In the genomic region with DNA sequence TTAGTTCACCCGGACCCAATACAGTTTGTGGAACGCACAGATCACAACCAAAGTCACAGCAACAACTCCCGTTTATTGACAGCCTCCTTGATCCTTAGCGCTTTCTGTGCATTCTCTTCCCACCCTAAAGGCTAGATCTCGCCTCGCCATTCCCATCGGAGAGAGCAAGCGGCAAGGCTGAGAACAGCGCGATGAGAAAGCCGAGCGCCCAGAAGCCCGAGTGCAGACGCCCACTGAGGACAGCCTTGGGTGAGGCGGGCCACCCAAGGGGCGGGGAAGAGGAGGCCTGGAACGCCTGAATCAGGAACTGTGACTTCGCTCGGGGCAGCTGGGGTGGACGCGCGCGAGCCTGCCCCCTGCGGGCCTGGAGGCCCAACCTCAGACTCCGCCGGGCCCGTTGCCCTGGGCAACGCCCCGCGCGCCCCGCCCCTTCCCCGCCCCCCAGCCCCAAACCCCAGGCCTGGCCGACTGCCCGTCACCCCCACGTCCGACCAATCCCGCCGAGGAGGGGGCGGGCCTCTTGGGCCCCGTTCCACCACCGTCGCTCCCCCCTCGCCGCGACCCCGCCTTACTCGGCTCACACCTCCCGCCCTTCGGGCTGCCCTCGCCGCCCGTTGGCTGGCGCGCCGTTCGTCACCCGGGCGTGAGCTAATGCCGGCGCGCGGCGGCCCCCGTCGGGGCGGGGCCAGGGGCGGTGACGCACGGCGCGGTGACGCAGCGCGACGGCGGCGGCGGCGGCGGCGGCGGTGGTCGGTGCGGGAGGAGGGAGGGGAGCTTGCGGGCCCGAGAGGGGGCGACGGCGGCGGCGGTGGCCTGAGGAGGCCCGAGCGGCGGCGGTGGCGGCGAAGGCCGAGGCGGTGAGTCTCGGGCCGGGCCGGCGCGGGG, we compare ENCODE assay signal across 8 cellular contexts. TPM values are rescaled to one million over a fixed set of nuclear protein-coding genes. Genes with fewer than 3 reads are reported as not detected.
DNase-seq lines count a peak whose midpoint lies in the region; ATAC-seq and TF ChIP-seq lines count a peak whose summit lies in the region.

Gene SAMD4B, plus strand, starts transcription at position 702 of the 885 bp plus-strand sequence. CDS start 14,473 bp downstream, outside the sequence.

- TF ChIP-seq CTCF in GM13976 (IDR thresholded peaks at IDR 0.05; ENCODE audit: borderline replicate concordance, control extremely low read depth, extremely low read depth, insufficient read depth, missing control alignments) (peak; percentile 81), progenitor cell of endocrine pancreas (IDR thresholded peaks at IDR 0.05; ENCODE audit: unreplicated experiment) (peak; percentile 86)

- H3K27ac Mint-ChIP-seq in progenitor cell of endocrine pancreas = peak within 1 kb of the TSS; percentile 95

- peaks cover 3% of the 10 kb centered on the region for H3K36me3 Mint-ChIP-seq in progenitor cell of endocrine pancreas (ENCODE audit: insufficient read depth)

- peaks cover 3% of the 10 kb centered on the region for H3K27me3 Mint-ChIP-seq in progenitor cell of endocrine pancreas

- peak within 1 kb of the TSS; percentile 93 for H3K4me3 Mint-ChIP-seq in progenitor cell of endocrine pancreas (ENCODE audit: low read depth)

- DNase-seq in GM13976 (ENCODE audit: low spot score) (peak; percentile 99), NCI-H146 (lab: John Stamatoyannopoulos, UW) (peak; percentile 99), T-helper 1 cell (peak; percentile 98 to 100 (median 99)), amniotic epithelial cell (ENCODE audit: low read depth) (peak; percentile 96), left cardiac atrium (peak; percentile 99), progenitor cell of endocrine pancreas (ENCODE audit: low spot score, unreplicated experiment) (peak; percentile 98), ureter (ENCODE audit: low spot score) (peak; percentile 99)

- H3K9me3 Mint-ChIP-seq in progenitor cell of endocrine pancreas (ENCODE audit: low read depth) = no peaks in the 10 kb centered on the region

- H3K4me1 Mint-ChIP-seq in progenitor cell of endocrine pancreas (ENCODE audit: low read depth) = peaks cover 33% of the 10 kb centered on the region

- ATAC-seq in HG02870 (IDR thresholded peaks at IDR 0.05; ENCODE audit: unreplicated experiment) (peak; percentile 87), left cardiac atrium (peak; percentile 96 to 97)

- intact Hi-C loops in left cardiac atrium (cut with DNase I) = no loop called here

- in situ Hi-C loops in GM13976 (cut with MboI; ENCODE audit: low sequenced_read_pairs, unreplicated experiment) = no loop called here

RNA-seq across cellular contexts. Expression of gene SAMD4B, which starts in this region (rescaled TPM):
- total RNA-seq in left cardiac atrium (10 to 100 TPM; 44.5 to 72.2 TPM), progenitor cell of endocrine pancreas (140 and 152 TPM in 2 replicates), ureter (104 TPM)

Comparison
In these comparisons a context has a peak if more than half of its experiments do, and no peak if none do; other contexts are left out.
1. Peak in every context shown above with its lines: DNase-seq and ATAC-seq.